Comparison of ENCODE assay signal across 1 cellular context in the genomic region with DNA sequence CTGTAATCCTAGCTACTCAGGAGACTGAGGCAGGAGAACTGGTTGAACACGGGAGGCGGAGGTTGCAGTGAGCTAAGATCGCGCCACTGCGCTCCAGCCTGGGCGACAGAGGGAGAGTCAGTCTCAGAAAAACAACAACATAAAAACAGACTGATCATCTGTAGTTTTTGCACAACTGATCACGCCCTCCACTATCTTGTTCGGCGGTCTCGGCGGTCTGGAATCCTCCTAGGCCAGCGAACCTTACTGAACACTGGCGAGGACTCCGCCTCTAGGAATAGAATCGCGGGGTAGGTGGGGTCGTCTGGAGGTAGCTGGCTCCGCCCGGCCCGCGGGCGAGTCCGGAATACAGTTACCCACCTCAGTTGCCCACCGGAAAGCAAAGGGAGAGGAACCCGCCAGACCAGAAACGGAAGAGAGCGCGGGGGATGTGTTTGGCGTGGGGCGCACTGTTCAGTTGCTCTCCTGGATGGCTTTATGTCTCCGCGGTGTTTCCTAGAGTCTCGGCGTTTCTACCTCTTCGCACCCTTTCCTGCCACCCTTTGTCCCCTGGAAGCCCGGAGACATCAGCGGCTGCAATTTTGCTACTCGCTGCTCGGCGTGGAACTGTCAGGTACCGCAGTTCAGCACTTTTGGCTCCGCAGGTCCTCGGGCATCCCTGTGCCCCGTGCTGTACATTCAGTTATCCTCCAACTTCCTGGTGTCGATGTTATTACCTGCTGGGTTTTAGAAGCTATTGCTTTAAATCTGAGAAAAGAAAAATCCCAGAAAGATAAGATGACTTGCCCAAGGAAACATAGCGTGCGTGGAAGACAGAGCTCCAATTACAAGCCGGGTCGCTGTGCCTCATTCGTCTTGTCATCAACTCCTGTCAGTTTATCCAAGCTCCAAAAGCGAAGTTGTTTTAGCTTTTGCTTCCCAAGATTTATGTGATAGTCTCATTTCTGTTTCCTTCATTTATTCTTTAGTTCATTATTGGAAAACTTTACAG.
TF ChIP-seq lines count a peak whose summit lies in the region.

No MANE protein-coding gene starts in this region.

TF ChIP-seq in K562, 482 proteins besides CTCF, POLR2A, EP300 and RAD21 (continued from another document):
- TF ChIP-seq HDAC3 (IDR thresholded peaks at IDR 0.05; ENCODE audit: borderline replicate concordance, partially characterized antibody) (no peak), PHF21A (IDR thresholded peaks at IDR 0.05; ENCODE audit: borderline replicate concordance, low read depth) (no peak), ZNF263 (CRISPR knock-in tag; IDR thresholded peaks at IDR 0.05; ENCODE audit: borderline replicate concordance) (no peak), GABPB2 (CRISPR knock-in tag; conservative IDR thresholded peaks at IDR 0.05) (no peak), ZNF184 (CRISPR knock-in tag; IDR thresholded peaks at IDR 0.05) (no peak), KHSRP (IDR thresholded peaks at IDR 0.05) (no peak), BCL6 (CRISPR knock-in tag; IDR thresholded peaks at IDR 0.05) (no peak), ZFP30 (CRISPR knock-in tag; IDR thresholded peaks at IDR 0.05; ENCODE audit: borderline replicate concordance) (no peak), ZKSCAN1 (IDR thresholded peaks at IDR 0.05; ENCODE audit: low read depth, low read length) (peak; percentile 29; the same call in 1 of the 2 replicates), CC2D1A (IDR thresholded peaks at IDR 0.05) (no peak), PHB2 (IDR thresholded peaks at IDR 0.05; ENCODE audit: low read depth) (no peak)
- TF ChIP-seq, protein P1, sequence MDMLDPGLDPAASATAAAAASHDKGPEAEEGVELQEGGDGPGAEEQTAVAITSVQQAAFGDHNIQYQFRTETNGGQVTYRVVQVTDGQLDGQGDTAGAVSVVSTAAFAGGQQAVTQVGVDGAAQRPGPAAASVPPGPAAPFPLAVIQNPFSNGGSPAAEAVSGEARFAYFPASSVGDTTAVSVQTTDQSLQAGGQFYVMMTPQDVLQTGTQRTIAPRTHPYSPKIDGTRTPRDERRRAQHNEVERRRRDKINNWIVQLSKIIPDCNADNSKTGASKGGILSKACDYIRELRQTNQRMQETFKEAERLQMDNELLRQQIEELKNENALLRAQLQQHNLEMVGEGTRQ (CRISPR knock-in tag; IDR thresholded peaks at IDR 0.05), result no peak
- TF ChIP-seq, protein P2, sequence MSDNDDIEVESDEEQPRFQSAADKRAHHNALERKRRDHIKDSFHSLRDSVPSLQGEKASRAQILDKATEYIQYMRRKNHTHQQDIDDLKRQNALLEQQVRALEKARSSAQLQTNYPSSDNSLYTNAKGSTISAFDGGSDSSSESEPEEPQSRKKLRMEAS (CRISPR knock-in tag; IDR thresholded peaks at IDR 0.05), result no peak
- TF ChIP-seq, protein P3, sequence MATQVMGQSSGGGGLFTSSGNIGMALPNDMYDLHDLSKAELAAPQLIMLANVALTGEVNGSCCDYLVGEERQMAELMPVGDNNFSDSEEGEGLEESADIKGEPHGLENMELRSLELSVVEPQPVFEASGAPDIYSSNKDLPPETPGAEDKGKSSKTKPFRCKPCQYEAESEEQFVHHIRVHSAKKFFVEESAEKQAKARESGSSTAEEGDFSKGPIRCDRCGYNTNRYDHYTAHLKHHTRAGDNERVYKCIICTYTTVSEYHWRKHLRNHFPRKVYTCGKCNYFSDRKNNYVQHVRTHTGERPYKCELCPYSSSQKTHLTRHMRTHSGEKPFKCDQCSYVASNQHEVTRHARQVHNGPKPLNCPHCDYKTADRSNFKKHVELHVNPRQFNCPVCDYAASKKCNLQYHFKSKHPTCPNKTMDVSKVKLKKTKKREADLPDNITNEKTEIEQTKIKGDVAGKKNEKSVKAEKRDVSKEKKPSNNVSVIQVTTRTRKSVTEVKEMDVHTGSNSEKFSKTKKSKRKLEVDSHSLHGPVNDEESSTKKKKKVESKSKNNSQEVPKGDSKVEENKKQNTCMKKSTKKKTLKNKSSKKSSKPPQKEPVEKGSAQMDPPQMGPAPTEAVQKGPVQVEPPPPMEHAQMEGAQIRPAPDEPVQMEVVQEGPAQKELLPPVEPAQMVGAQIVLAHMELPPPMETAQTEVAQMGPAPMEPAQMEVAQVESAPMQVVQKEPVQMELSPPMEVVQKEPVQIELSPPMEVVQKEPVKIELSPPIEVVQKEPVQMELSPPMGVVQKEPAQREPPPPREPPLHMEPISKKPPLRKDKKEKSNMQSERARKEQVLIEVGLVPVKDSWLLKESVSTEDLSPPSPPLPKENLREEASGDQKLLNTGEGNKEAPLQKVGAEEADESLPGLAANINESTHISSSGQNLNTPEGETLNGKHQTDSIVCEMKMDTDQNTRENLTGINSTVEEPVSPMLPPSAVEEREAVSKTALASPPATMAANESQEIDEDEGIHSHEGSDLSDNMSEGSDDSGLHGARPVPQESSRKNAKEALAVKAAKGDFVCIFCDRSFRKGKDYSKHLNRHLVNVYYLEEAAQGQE (CRISPR knock-in tag; IDR thresholded peaks at IDR 0.05; ENCODE audit: low read depth), result no peak
TF ChIP-seq in K562: peak in this region for 77.
